In genomic region chr5:43043400-43043756, GRCh38 we compare ENCODE assay signal across 8 cellular contexts. TPM values are rescaled to one million over a fixed set of nuclear protein-coding genes. Genes with fewer than 3 reads are reported as not detected.
DNase-seq lines count a peak whose midpoint lies in the region; ATAC-seq and TF ChIP-seq lines count a peak whose summit lies in the region.

No MANE protein-coding gene starts in this region.

- H3K27me3 ChIP-seq in liver (ENCODE audit: control insufficient read depth in 4 of 4, insufficient read depth in 4 of 4, low read length in 3 of 4) = peaks cover 0 to 29% (median 5%) of the 10 kb centered on the region in 4 donors
- H3K27me3 ChIP-seq in thyroid gland = peaks cover 31% of the 10 kb centered on the region

- intact Hi-C loops in thyroid gland (cut with DNase I) = no loop called here

- H3K9me3 Mint-ChIP-seq in activated T-cell treated with anti-CD3 and anti-CD28 coated beads, Interleukin-2, amount 50 U/mL, for 4 hours = no peaks in the 10 kb centered on the region

- peaks cover 3% of the 10 kb centered on the region for H3K36me3 Mint-ChIP-seq in activated T-cell treated with anti-CD3 and anti-CD28 coated beads, Interleukin-2, amount 50 U/mL, for 4 hours (ENCODE audit: insufficient read depth)

- peaks cover 32% of the 10 kb centered on the region for H3K4me1 Mint-ChIP-seq in activated T-cell treated with anti-CD3 and anti-CD28 coated beads, Interleukin-2, amount 50 U/mL, for 4 hours (ENCODE audit: low read depth)

- ATAC-seq in activated T-cell treated with anti-CD3 and anti-CD28 coated beads, Interleukin-2, amount 50 U/mL, for 4 hours = no peak

- no peak for DNase-seq in activated T-cell treated with anti-CD3 and anti-CD28 coated beads, Interleukin-2, amount 50 U/mL, for 4 hours
- no peak for DNase-seq in activated T-cell treated with anti-CD3 and anti-CD28 coated beads for 4 hours
- DNase-seq in thyroid gland = no peak
- no peak for DNase-seq in stimulated activated CD4-positive, alpha-beta T cell treated with anti-CD3 and anti-CD28 coated beads, Interleukin-4, amount 100 ng/mL, for 24 hours
- no peak for DNase-seq in COLO829 (ENCODE audit: low spot score)
- DNase-seq in NCI-H1417 treated with DMSO at 0.1 percent for 48 hours (lab: John Stamatoyannopoulos, UW) = no peak

- TF ChIP-seq POLR2A in thyroid gland (IDR thresholded peaks at IDR 0.05) = no peak

- WGBS in liver = 14% methylated on average over 7 of the region's 7 CpGs
- 15 to 17% methylated on average over 7 of the region's 7 CpGs for WGBS in thyroid gland, 2 donors

- H3K27ac ChIP-seq in angular gyrus (ENCODE audit: low read depth, low read length) (peak overlapping the region; percentile 83), liver (ENCODE audit: low read depth in 1 of 2, low read length in 2 of 2) (peak overlapping the region; percentile 65 to 92), thyroid gland (peak overlapping the region; percentile 88 to 91 (median 88))

- no peaks in the 10 kb centered on the region for H3K27me3 Mint-ChIP-seq in activated T-cell treated with anti-CD3 and anti-CD28 coated beads, Interleukin-2, amount 50 U/mL, for 4 hours (ENCODE audit: low read depth)

- no peak overlapping the region for H3K9ac ChIP-seq in liver (ENCODE audit: low read depth in 1 of 2, low read length in 2 of 2)

- no peak for TF ChIP-seq CTCF in liver (IDR thresholded peaks at IDR 0.05; ENCODE audit: low read depth, low read length, missing input control)
- no peak for TF ChIP-seq CTCF in thyroid gland (IDR thresholded peaks at IDR 0.05)

- TF ChIP-seq RAD21 in liver (IDR thresholded peaks at IDR 0.05) = no peak

- H3K4me3 Mint-ChIP-seq in activated T-cell treated with anti-CD3 and anti-CD28 coated beads, Interleukin-2, amount 50 U/mL, for 4 hours = peak overlapping the region; percentile 92

- peak overlapping the region; percentile 36 to 65 (median 61) for H3K4me3 ChIP-seq in liver (ENCODE audit: low read depth in 1 of 3, low read length in 3 of 3)
- peak overlapping the region in 1 of 3 donors; percentile 45 for H3K4me3 ChIP-seq in thyroid gland (replicated peaks in 1 of 3)

- peaks cover 2 to 16% (median 10%) of the 10 kb centered on the region in 4 donors for H3K9me3 ChIP-seq in liver (ENCODE audit: control insufficient read depth in 4 of 4, low read length in 3 of 4)
- no peaks in the 10 kb centered on the region for H3K9me3 ChIP-seq in thyroid gland

- H3K4me1 ChIP-seq in liver (ENCODE audit: control insufficient read depth in 4 of 4, insufficient read depth in 4 of 4, low read length in 3 of 4) (peaks cover 3 to 21% (median 14%) of the 10 kb centered on the region in 4 donors), thyroid gland (peaks cover 15 to 18% of the 10 kb centered on the region in 2 donors)

- H3K36me3 ChIP-seq in liver (ENCODE audit: control insufficient read depth in 4 of 4, insufficient read depth in 3 of 4, low read depth in 1 of 4, low read length in 3 of 4) (no peaks in the 10 kb centered on the region), thyroid gland (no peaks in the 10 kb centered on the region)

TF ChIP-seq in liver, 16 proteins besides CTCF, POLR2A, EP300 and RAD21:
- no peak for TF ChIP-seq HNF4A (conservative IDR thresholded peaks at IDR 0.05)
- TF ChIP-seq HNF4G (IDR thresholded peaks at IDR 0.05) = no peak
- TF ChIP-seq, protein P1, sequence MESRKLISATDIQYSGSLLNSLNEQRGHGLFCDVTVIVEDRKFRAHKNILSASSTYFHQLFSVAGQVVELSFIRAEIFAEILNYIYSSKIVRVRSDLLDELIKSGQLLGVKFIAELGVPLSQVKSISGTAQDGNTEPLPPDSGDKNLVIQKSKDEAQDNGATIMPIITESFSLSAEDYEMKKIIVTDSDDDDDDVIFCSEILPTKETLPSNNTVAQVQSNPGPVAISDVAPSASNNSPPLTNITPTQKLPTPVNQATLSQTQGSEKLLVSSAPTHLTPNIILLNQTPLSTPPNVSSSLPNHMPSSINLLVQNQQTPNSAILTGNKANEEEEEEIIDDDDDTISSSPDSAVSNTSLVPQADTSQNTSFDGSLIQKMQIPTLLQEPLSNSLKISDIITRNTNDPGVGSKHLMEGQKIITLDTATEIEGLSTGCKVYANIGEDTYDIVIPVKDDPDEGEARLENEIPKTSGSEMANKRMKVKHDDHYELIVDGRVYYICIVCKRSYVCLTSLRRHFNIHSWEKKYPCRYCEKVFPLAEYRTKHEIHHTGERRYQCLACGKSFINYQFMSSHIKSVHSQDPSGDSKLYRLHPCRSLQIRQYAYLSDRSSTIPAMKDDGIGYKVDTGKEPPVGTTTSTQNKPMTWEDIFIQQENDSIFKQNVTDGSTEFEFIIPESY (IDR thresholded peaks at IDR 0.05) = no peak
- no peak for TF ChIP-seq NR2F2 (IDR thresholded peaks at IDR 0.05)
- no peak for TF ChIP-seq JUND (IDR thresholded peaks at IDR 0.05)
- no peak for TF ChIP-seq RXRA (IDR thresholded peaks at IDR 0.05)
- no peak for TF ChIP-seq TAF1 (conservative IDR thresholded peaks at IDR 0.05)
- TF ChIP-seq FOXA1 (IDR thresholded peaks at IDR 0.05) = no peak
- no peak for TF ChIP-seq EGR1 (IDR thresholded peaks at IDR 0.05; ENCODE audit: low read depth in 2 of 2)
- TF ChIP-seq SP1 (IDR thresholded peaks at IDR 0.05) = no peak
- TF ChIP-seq, protein P2, sequence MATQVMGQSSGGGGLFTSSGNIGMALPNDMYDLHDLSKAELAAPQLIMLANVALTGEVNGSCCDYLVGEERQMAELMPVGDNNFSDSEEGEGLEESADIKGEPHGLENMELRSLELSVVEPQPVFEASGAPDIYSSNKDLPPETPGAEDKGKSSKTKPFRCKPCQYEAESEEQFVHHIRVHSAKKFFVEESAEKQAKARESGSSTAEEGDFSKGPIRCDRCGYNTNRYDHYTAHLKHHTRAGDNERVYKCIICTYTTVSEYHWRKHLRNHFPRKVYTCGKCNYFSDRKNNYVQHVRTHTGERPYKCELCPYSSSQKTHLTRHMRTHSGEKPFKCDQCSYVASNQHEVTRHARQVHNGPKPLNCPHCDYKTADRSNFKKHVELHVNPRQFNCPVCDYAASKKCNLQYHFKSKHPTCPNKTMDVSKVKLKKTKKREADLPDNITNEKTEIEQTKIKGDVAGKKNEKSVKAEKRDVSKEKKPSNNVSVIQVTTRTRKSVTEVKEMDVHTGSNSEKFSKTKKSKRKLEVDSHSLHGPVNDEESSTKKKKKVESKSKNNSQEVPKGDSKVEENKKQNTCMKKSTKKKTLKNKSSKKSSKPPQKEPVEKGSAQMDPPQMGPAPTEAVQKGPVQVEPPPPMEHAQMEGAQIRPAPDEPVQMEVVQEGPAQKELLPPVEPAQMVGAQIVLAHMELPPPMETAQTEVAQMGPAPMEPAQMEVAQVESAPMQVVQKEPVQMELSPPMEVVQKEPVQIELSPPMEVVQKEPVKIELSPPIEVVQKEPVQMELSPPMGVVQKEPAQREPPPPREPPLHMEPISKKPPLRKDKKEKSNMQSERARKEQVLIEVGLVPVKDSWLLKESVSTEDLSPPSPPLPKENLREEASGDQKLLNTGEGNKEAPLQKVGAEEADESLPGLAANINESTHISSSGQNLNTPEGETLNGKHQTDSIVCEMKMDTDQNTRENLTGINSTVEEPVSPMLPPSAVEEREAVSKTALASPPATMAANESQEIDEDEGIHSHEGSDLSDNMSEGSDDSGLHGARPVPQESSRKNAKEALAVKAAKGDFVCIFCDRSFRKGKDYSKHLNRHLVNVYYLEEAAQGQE (IDR thresholded peaks at IDR 0.05) = no peak
- TF ChIP-seq, protein P3, sequence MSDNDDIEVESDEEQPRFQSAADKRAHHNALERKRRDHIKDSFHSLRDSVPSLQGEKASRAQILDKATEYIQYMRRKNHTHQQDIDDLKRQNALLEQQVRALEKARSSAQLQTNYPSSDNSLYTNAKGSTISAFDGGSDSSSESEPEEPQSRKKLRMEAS (IDR thresholded peaks at IDR 0.05) = no peak
- no peak for TF ChIP-seq FOXA2 (IDR thresholded peaks at IDR 0.05)
- TF ChIP-seq, protein P4, sequence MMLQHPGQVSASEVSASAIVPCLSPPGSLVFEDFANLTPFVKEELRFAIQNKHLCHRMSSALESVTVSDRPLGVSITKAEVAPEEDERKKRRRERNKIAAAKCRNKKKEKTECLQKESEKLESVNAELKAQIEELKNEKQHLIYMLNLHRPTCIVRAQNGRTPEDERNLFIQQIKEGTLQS (IDR thresholded peaks at IDR 0.05) = no peak
- no peak for TF ChIP-seq GABPA (IDR thresholded peaks at IDR 0.05 in 1 of 2, conservative IDR thresholded peaks at IDR 0.05 in 1 of 2)
- no peak for TF ChIP-seq YY1 (IDR thresholded peaks at IDR 0.05)

RNA-seq across cellular contexts. Expression of gene ANXA2R, which starts 3.3 kb away (rescaled TPM):
- 1 to 10 TPM; 2.6 to 4.0 (median 3.5) TPM for total RNA-seq in activated T-cell treated with anti-CD3 and anti-CD28 coated beads, Interleukin-2, amount 50 U/mL, for 4 hours
- 1 to 10 TPM in 1 of 2 donors, under 1 TPM in 1; 0.84 to 2.0 TPM for total RNA-seq in liver
- polyA plus RNA-seq in liver = under 1 TPM; 0.49 to 0.58 TPM
- total RNA-seq in thyroid gland = 1 to 10 TPM; 1.2 to 6.3 (median 4.0) TPM
